ENCODE assay signal across 1 cellular context in the genomic region with DNA sequence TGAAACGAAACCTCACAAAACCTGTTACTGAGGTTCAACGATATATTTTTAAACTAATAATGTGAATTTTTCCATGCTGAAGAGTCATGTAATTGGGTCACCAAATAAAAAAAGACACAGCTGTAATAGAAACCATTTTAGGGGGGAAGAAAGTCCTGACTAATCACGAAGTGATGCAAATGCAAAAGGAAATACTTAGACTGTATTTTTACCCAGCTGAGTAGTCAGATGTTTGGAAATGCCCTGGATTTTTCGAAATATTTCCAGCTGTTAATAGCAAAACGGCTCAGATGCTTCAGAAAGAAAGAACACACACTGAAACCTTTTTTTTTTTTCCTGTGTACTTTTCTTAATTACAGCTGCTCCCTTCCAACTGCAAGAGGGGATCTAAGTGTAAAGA.
TF ChIP-seq lines count a peak whose summit lies in the region.

No MANE protein-coding gene starts in this region.

TF ChIP-seq in GM23338, 12 proteins besides CTCF, POLR2A, EP300 and RAD21 (continued from another document):
- TF ChIP-seq ZNF462 (CRISPR knock-in tag; IDR thresholded peaks at IDR 0.05) (no peak), ZNF331 (CRISPR knock-in tag; IDR thresholded peaks at IDR 0.05; ENCODE audit: low read depth) (no peak), EZH2phosphoT487 (IDR thresholded peaks at IDR 0.05; ENCODE audit: unreplicated experiment) (no peak)
